In genomic region chr7:55108818-55109217, GRCh38 we compare ENCODE assay signal across 27 cellular contexts.
DNase-seq lines count a peak whose midpoint lies in the region; ATAC-seq, FAIRE-seq and TF ChIP-seq lines count a peak whose summit lies in the region.
"Had no signal": no experiment of that assay in that cellular context is flagged by ENCODE, and none has a peak within 500 bp of the region (broad histone marks: within the 10 kb centered on the region; RNA-seq: fewer than 3 reads in every experiment).

No MANE protein-coding gene starts in this region.

- H2AFZ ChIP-seq in keratinocyte (ENCODE audit: control insufficient read depth, low read length) = no peak overlapping the region

- peak overlapping the region; percentile 33 to 77; a peak in 5 of 6 replicates for H3K27ac ChIP-seq in A549
- peak overlapping the region; percentile 80 for H3K27ac ChIP-seq in HUES48 (ENCODE audit: low read depth, low read length)
- peak overlapping the region; percentile 91 for H3K27ac ChIP-seq in keratinocyte (ENCODE audit: control insufficient read depth, insufficient read depth, low read length)
- no peak overlapping the region for H3K27ac ChIP-seq in CD8-positive, alpha-beta T cell (ENCODE audit: low read depth, low read length)
- H3K27ac ChIP-seq: BLaER1, SJSA1, tibial nerve had no signal

- no peak for FAIRE-seq in A549 (lab: Jason Lieb, UNC)
- FAIRE-seq in keratinocyte (lab: Jason Lieb, UNC) = peak; percentile 34
- FAIRE-seq: islet of Langerhans, pancreas had no signal

- H3K4me2 ChIP-seq in A549 (peak overlapping the region; percentile 72), keratinocyte (ENCODE audit: control insufficient read depth, extremely low read depth, insufficient read depth, low read depth, low read length) (peak overlapping the region; percentile 83)
- H3K4me2 ChIP-seq: BLaER1 had no signal

- peaks cover 14% of the 10 kb centered on the region for H4K20me1 ChIP-seq in keratinocyte (ENCODE audit: control insufficient read depth, extremely low read depth, insufficient read depth, low read length)

- POLR2A ChIA-PET in A549 (lab: Yijun Ruan, JAX) = no interaction called here
- POLR2A ChIA-PET in MCF 10A (lab: Yijun Ruan, JAX) = interaction anchor here (0.6 to 3.3 kb wide), 19 partner anchors 10 to 264 kb away, joined by 3 to 30 read pairs (median 4); partner anchors contain the start of gene EGFR
- POLR2A ChIA-PET in CD8-positive, alpha-beta T cell (lab: Charles Lee) = no interaction called here

- peak overlapping the region; percentile 84 for H3K27ac Mint-ChIP-seq in MCF 10A (ENCODE audit: low read depth, unreplicated experiment)
- H3K27ac Mint-ChIP-seq in CD8-positive, alpha-beta T cell = no peak overlapping the region
- H3K27ac Mint-ChIP-seq: activated CD4-positive, alpha-beta memory T cell treated with anti-CD3 and anti-CD28 coated beads for 36 hours; activated naive CD4-positive, alpha-beta T cell treated with anti-CD3 and anti-CD28 coated beads, Interleukin-2, amount 10 ng/mL, durations not matched to agents 7 days and 5 days; natural killer cell treated with Interleukin-12 subunit alpha and Interleukin-12 subunit beta and Interleukin-15 and Interleukin-18, amount 100 ng/mL, for 72 hours had no signal

- no peaks in the 10 kb centered on the region for H3K36me3 ChIP-seq in HUES48 (ENCODE audit: control insufficient read depth, insufficient read depth, low read length)
- H3K36me3 ChIP-seq in keratinocyte (ENCODE audit: control insufficient read depth in 2 of 2, extremely low read depth in 1 of 2, insufficient read depth in 2 of 2, low read length in 2 of 2) = peaks cover 3 to 16% of the 10 kb centered on the region in 2 experiments
- no peaks in the 10 kb centered on the region for H3K36me3 ChIP-seq in H7 (replicated peaks; ENCODE audit: control insufficient read depth, insufficient read depth, low read length)
- no peaks in the 10 kb centered on the region for H3K36me3 ChIP-seq in CD8-positive, alpha-beta T cell (ENCODE audit: insufficient read depth, low read length)
- H3K36me3 ChIP-seq: BLaER1, pancreas, SJSA1, tibial nerve had no signal

- H3K4me1 Mint-ChIP-seq in MCF 10A (ENCODE audit: insufficient read depth, unreplicated experiment) = peaks cover 60% of the 10 kb centered on the region
- peaks cover 4% of the 10 kb centered on the region for H3K4me1 Mint-ChIP-seq in CD8-positive, alpha-beta T cell (ENCODE audit: low read depth)
- H3K4me1 Mint-ChIP-seq: activated naive CD4-positive, alpha-beta T cell treated with anti-CD3 and anti-CD28 coated beads, Interleukin-2, amount 10 ng/mL, durations not matched to agents 7 days and 5 days had no signal

- H3K79me2 ChIP-seq in keratinocyte (ENCODE audit: control insufficient read depth, insufficient read depth, low read length) = peaks cover 85% of the 10 kb centered on the region

- no peak overlapping the region for H3K4me3 ChIP-seq in A549
- no peak overlapping the region for H3K4me3 ChIP-seq in HUES48 (ENCODE audit: low read depth, low read length)
- H3K4me3 ChIP-seq in keratinocyte (ENCODE audit: control insufficient read depth in 2 of 3, extremely low read depth in 1 of 3, insufficient read depth in 2 of 3, low read depth in 1 of 3, low read length in 3 of 3) = peak overlapping the region in 2 of 3 experiments; percentile 29 to 30
- H3K4me3 ChIP-seq in H7 (ENCODE audit: insufficient read depth, low read depth, low read length) = no peak overlapping the region
- H3K4me3 ChIP-seq in CD8-positive, alpha-beta T cell (ENCODE audit: low read depth, low read length) = no peak overlapping the region
- H3K4me3 ChIP-seq: BLaER1, pancreas, SJSA1, tibial nerve had no signal

- H3K9me1 ChIP-seq in keratinocyte (ENCODE audit: control insufficient read depth, extremely low read depth, insufficient read depth, low read length) = peaks cover 10% of the 10 kb centered on the region

- intact Hi-C loops in MCF 10A (cut with micrococcal nuclease) = loop anchor here (2.0 kb wide), 1 partner anchor 34 kb away; no protein-coding TSS in a partner anchor
- intact Hi-C loops in CD8-positive, alpha-beta T cell (cut with DNase I, micrococcal nuclease) = no loop called here

- no peaks in the 10 kb centered on the region for H3K9me3 ChIP-seq in A549
- H3K9me3 ChIP-seq in HUES48 (ENCODE audit: control insufficient read depth, insufficient read depth, low read length) = no peaks in the 10 kb centered on the region
- no peaks in the 10 kb centered on the region for H3K9me3 ChIP-seq in keratinocyte (ENCODE audit: control insufficient read depth, low read depth, low read length)
- no peaks in the 10 kb centered on the region for H3K9me3 ChIP-seq in CD8-positive, alpha-beta T cell (ENCODE audit: low read length)
- H3K9me3 ChIP-seq: BLaER1, pancreas, SJSA1, tibial nerve had no signal

- no peaks in the 10 kb centered on the region for H3K27me3 Mint-ChIP-seq in MCF 10A (ENCODE audit: insufficient read depth, unreplicated experiment)
- peaks cover 12% of the 10 kb centered on the region for H3K27me3 Mint-ChIP-seq in CD8-positive, alpha-beta T cell (ENCODE audit: low read depth)

- dilution Hi-C loops in keratinocyte (cut with MboI; ENCODE audit: extremely low pct_ligation_motif_present, low sequenced_read_pairs) = no loop called here

- H3K4me1 ChIP-seq in A549 (peaks cover 73% of the 10 kb centered on the region), HUES48 (ENCODE audit: control insufficient read depth, insufficient read depth, low read length) (peaks cover 40% of the 10 kb centered on the region), keratinocyte (ENCODE audit: control insufficient read depth, extremely low read depth, insufficient read depth, low read length) (peaks cover 98% of the 10 kb centered on the region)
- H3K4me1 ChIP-seq in CD8-positive, alpha-beta T cell (ENCODE audit: insufficient read depth, low read length) = no peaks in the 10 kb centered on the region

- DNase-seq in A549 (ENCODE audit: low read depth in 1 of 2, low spot score in 1 of 2) = no peak
- peak; percentile 25 for DNase-seq in MCF 10A (ENCODE audit: unreplicated experiment)
- no peak for DNase-seq in keratinocyte (ENCODE audit: low read depth, low spot score)
- DNase-seq in NCI-H2107 (lab: John Stamatoyannopoulos, UW) = no peak
- DNase-seq in GM19238 (ENCODE audit: insufficient read length, low spot score) = no peak
- DNase-seq in H7 = no peak
- no peak for DNase-seq in CD8-positive, alpha-beta T cell
- DNase-seq: activated CD4-positive, alpha-beta memory T cell treated with anti-CD3 and anti-CD28 coated beads for 36 hours; activated CD4-positive, CD25-positive, alpha-beta regulatory T cell treated with anti-CD3 and anti-CD28 coated beads, Interleukin-2, amount 50 U/mL, for 72 hours; activated CD8-positive, alpha-beta memory T cell treated with anti-CD3 and anti-CD28 coated beads, Interleukin-2, amount 50 U/mL, for 4 hours; activated naive CD4-positive, alpha-beta T cell treated with anti-CD3 and anti-CD28 coated beads, Interleukin-2, amount 10 ng/mL, durations not matched to agents 7 days and 5 days; COR-L47; cortex of kidney; HCEC 1CT; NCI-H1436 treated with DMSO at 0.1 percent for 48 hours; NCI-H2171; NCI-H524 treated with DMSO at 0.1 percent for 48 hours; NK-92 treated with Interleukin-12 subunit alpha and Interleukin-12 subunit beta, amount 100 ng/mL, for 24 hours; pancreas; stimulated activated CD4-positive, alpha-beta T cell treated with anti-CD3 and anti-CD28 coated beads, Interleukin-2, amount 100 ng/mL, for 24 hours had no signal

- BruUV-seq in MCF 10A (replicated peaks; lab: Mats Ljungman, UMichigan) = no TSS peak

- WGBS in A549 (ENCODE audit: missing lambda C conversion rate) = 38% methylated on average over 3 of the region's 3 CpGs

- TF ChIP-seq EP300 in A549 (IDR thresholded peaks at IDR 0.05) = no peak

- ATAC-seq in A549 = peak in 1 of 2 experiments; percentile 52; a peak in 3 of 6 replicates
- ATAC-seq in CD8-positive, alpha-beta T cell = no peak
- ATAC-seq: natural killer cell treated with Interleukin-12 subunit alpha and Interleukin-12 subunit beta and Interleukin-15 and Interleukin-18, amount 100 ng/mL, for 72 hours had no signal

- no peak for TF ChIP-seq POLR2A in A549 (IDR thresholded peaks at IDR 0.05; ENCODE audit: low read length)

- CTCF ChIA-PET in A549 (lab: Yijun Ruan, JAX) (interaction anchor here (0.7 to 1.2 kb wide), 3 partner anchors 145 to 335 kb away, joined by 3 read pairs; no protein-coding TSS in a partner anchor), MCF 10A (lab: Yijun Ruan, JAX) (interaction anchor here (2.0 kb wide), 1 partner anchor 335 kb away, joined by 8 read pairs; no protein-coding TSS in a partner anchor)
- CTCF ChIA-PET in CD8-positive, alpha-beta T cell (lab: Charles Lee) = no interaction called here

- TF ChIP-seq CTCF in A549 (IDR thresholded peaks at IDR 0.05) (no peak), MCF 10A (IDR thresholded peaks at IDR 0.05; ENCODE audit: unreplicated experiment) (no peak), keratinocyte (optimal IDR thresholded peaks at IDR 0.05 in 1 of 3, IDR thresholded peaks at IDR 0.05 in 1 of 3, conservative IDR thresholded peaks at IDR 0.05 in 1 of 3; ENCODE audit: extremely low read depth in 1 of 3, insufficient read depth in 2 of 3, low read length in 3 of 3) (no peak)
- TF ChIP-seq CTCF in CD8-positive, alpha-beta T cell (IDR thresholded peaks at IDR 0.05) = no peak

- H3K27me3 ChIP-seq in HUES48 (ENCODE audit: control insufficient read depth, insufficient read depth, low read length) (no peaks in the 10 kb centered on the region), keratinocyte (ENCODE audit: control insufficient read depth, extremely low read depth, insufficient read depth, low read length) (no peaks in the 10 kb centered on the region), H7 (ENCODE audit: control insufficient read depth, insufficient read depth, low read length) (no peaks in the 10 kb centered on the region)
- H3K27me3 ChIP-seq in CD8-positive, alpha-beta T cell (ENCODE audit: insufficient read depth, low read length) = no peaks in the 10 kb centered on the region
- H3K27me3 ChIP-seq: BLaER1, pancreas, SJSA1, tibial nerve had no signal

- H3K4me3 Mint-ChIP-seq in MCF 10A (ENCODE audit: unreplicated experiment) = peak overlapping the region; percentile 45
- no peak overlapping the region for H3K4me3 Mint-ChIP-seq in CD8-positive, alpha-beta T cell
- H3K4me3 Mint-ChIP-seq: activated CD4-positive, alpha-beta memory T cell treated with anti-CD3 and anti-CD28 coated beads for 36 hours; activated naive CD4-positive, alpha-beta T cell treated with anti-CD3 and anti-CD28 coated beads, Interleukin-2, amount 10 ng/mL, durations not matched to agents 7 days and 5 days; natural killer cell treated with Interleukin-12 subunit alpha and Interleukin-12 subunit beta and Interleukin-15 and Interleukin-18, amount 100 ng/mL, for 72 hours had no signal

- no peak for TF ChIP-seq RAD21 in A549 (conservative IDR thresholded peaks at IDR 0.05 in 1 of 2, IDR thresholded peaks at IDR 0.05 in 1 of 2)

- peaks cover 56% of the 10 kb centered on the region for H3K36me3 Mint-ChIP-seq in MCF 10A (ENCODE audit: insufficient read depth, unreplicated experiment)
- H3K36me3 Mint-ChIP-seq in CD8-positive, alpha-beta T cell = no peaks in the 10 kb centered on the region
- H3K36me3 Mint-ChIP-seq: activated CD4-positive, alpha-beta memory T cell treated with anti-CD3 and anti-CD28 coated beads for 36 hours; activated naive CD4-positive, alpha-beta T cell treated with anti-CD3 and anti-CD28 coated beads, Interleukin-2, amount 10 ng/mL, durations not matched to agents 7 days and 5 days; natural killer cell treated with Interleukin-12 subunit alpha and Interleukin-12 subunit beta and Interleukin-15 and Interleukin-18, amount 100 ng/mL, for 72 hours had no signal

- no peaks in the 10 kb centered on the region for H3K9me3 Mint-ChIP-seq in MCF 10A (ENCODE audit: unreplicated experiment)
- H3K9me3 Mint-ChIP-seq in CD8-positive, alpha-beta T cell = no peaks in the 10 kb centered on the region
- H3K9me3 Mint-ChIP-seq: activated CD4-positive, alpha-beta memory T cell treated with anti-CD3 and anti-CD28 coated beads for 36 hours; activated naive CD4-positive, alpha-beta T cell treated with anti-CD3 and anti-CD28 coated beads, Interleukin-2, amount 10 ng/mL, durations not matched to agents 7 days and 5 days; natural killer cell treated with Interleukin-12 subunit alpha and Interleukin-12 subunit beta and Interleukin-15 and Interleukin-18, amount 100 ng/mL, for 72 hours had no signal

- H3K9ac ChIP-seq in HUES48 (ENCODE audit: low read depth, low read length) (no peak overlapping the region), keratinocyte (ENCODE audit: control insufficient read depth, extremely low read depth, insufficient read depth, low read length) (peak overlapping the region; percentile 60)
- H3K9ac ChIP-seq: BLaER1, KMS-11 had no signal

Comparison
In these comparisons a context has a peak if more than half of its experiments do, and no peak if none do; other contexts are left out.
1. H3K4me3 ChIP-seq: peak in keratinocyte (2 of 3); none in A549 (single experiment), HUES48 (single experiment), H7 (single experiment) and CD8-positive, alpha-beta T cell (single experiment).